Comparison of ENCODE assay signal across 20 cellular contexts in the genomic region with DNA sequence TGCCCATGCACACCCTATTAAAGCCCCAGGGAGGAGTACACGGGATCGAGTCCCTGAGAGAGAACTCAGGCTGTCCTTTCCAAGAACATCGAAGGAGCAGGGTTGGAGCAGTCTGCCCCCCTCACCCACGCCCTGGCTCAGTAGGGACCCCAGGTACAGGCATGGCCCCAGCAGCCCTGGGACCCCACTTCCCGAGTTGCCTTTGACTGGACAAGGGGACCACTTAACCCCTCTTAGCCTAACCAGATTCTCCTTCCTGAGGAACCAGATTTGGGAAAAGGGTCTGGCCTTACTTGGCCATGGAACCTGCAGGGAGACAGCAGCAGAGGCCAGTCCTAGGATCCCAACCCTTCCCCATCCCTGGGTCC. TPM values are rescaled to one million over a fixed set of nuclear protein-coding genes. Genes with fewer than 3 reads are reported as not detected.
DNase-seq lines count a peak whose midpoint lies in the region; ATAC-seq lines count a peak whose summit lies in the region.
"Had no signal": no experiment of that assay in that cellular context is flagged by ENCODE, and none has a peak within 500 bp of the region (broad histone marks: within the 10 kb centered on the region; RNA-seq: fewer than 3 reads in every experiment).

No MANE protein-coding gene starts in this region.

- H2AFZ ChIP-seq in trophoblast cell (ENCODE audit: insufficient read depth, low read length, poor library complexity): no peak overlapping the region

- peaks cover 6% of the 10 kb centered on the region for H3K79me1 ChIP-seq in trophoblast cell (ENCODE audit: low read length)

- peak overlapping the region; percentile 58 for H2BK12ac ChIP-seq in trophoblast cell (ENCODE audit: low read length)

- peak overlapping the region; percentile 61 for H2AK5ac ChIP-seq in trophoblast cell (ENCODE audit: low read length)

- no peak overlapping the region for H3K18ac ChIP-seq in trophoblast cell (ENCODE audit: low read length)

- no peak overlapping the region; the same call in 1 of the 2 replicates for H3K9ac ChIP-seq in BLaER1
- no peak overlapping the region for H3K9ac ChIP-seq in trophoblast cell (ENCODE audit: low read length)
- H3K9ac ChIP-seq: BLaER1 treated with 17β-estradiol and CSF1 and Interleukin-3, amounts not matched to agents 10 nM and 100 nM had no signal

- no peaks in the 10 kb centered on the region for H4K20me1 ChIP-seq in BLaER1

- H3K79me2 ChIP-seq in trophoblast cell (ENCODE audit: control insufficient read depth, insufficient read depth, low read length, poor library complexity): no peaks in the 10 kb centered on the region

- H2BK120ac ChIP-seq in trophoblast cell (ENCODE audit: insufficient read depth, low read length, poor library complexity): no peak overlapping the region

- H4K8ac ChIP-seq in trophoblast cell (ENCODE audit: low read depth, low read length): no peak overlapping the region

- H3K27ac ChIP-seq in BLaER1 (no peak overlapping the region), cingulate gyrus (ENCODE audit: low read depth, low read length) (peak overlapping the region; percentile 97), trophoblast cell (ENCODE audit: low read depth, low read length) (no peak overlapping the region), temporal lobe (ENCODE audit: low read depth, low read length) (peak overlapping the region; percentile 99)
- H3K27ac ChIP-seq: BLaER1 treated with 17β-estradiol and CSF1 and Interleukin-3, amounts not matched to agents 10 nM and 100 nM had no signal

- no peak overlapping the region for H3K14ac ChIP-seq in trophoblast cell (ENCODE audit: low read length)

- peak overlapping the region; percentile 40 for H4K91ac ChIP-seq in trophoblast cell (ENCODE audit: low read depth, low read length)

- H2BK5ac ChIP-seq in trophoblast cell (ENCODE audit: low read depth, low read length, poor library complexity): no peak overlapping the region

- DNase-seq in trophoblast cell (no peak), DMS 273 treated with DMSO at 0.1 percent for 48 hours (lab: John Stamatoyannopoulos, UW) (no peak), T1000 (lab: John Stamatoyannopoulos, UW) (no peak)
- DNase-seq: 8988T; Calu3; CD8-positive, alpha-beta T cell; DMS53; DND-41; EL had no signal

- peaks cover 76% of the 10 kb centered on the region for H3K4me1 ChIP-seq in BLaER1
- peaks cover 29 to 31% of the 10 kb centered on the region in 2 experiments for H3K4me1 ChIP-seq in trophoblast cell (ENCODE audit: control insufficient read depth in 1 of 2, insufficient read depth in 2 of 2, low read length in 2 of 2)

- H3K36me3 ChIP-seq in BLaER1: no peaks in the 10 kb centered on the region
- H3K36me3 ChIP-seq in trophoblast cell (ENCODE audit: control insufficient read depth in 1 of 2, insufficient read depth in 2 of 2, low read length in 2 of 2): no peaks in the 10 kb centered on the region
- H3K36me3 ChIP-seq: BLaER1 treated with 17β-estradiol and CSF1 and Interleukin-3, amounts not matched to agents 10 nM and 100 nM; HAP-1 had no signal

- WGBS in trophoblast cell (ENCODE audit: extremely low coverage, insufficient coverage, insufficient read length): no CpG with 5 or more reads among the region's 5 CpGs

- H3K4me3 ChIP-seq in BLaER1: no peak overlapping the region
- H3K4me3 ChIP-seq in trophoblast cell (ENCODE audit: low read depth, low read length): no peak overlapping the region
- H3K4me3 ChIP-seq: BLaER1 treated with 17β-estradiol and CSF1 and Interleukin-3, amounts not matched to agents 10 nM and 100 nM; GM12878; HAP-1 had no signal

- no peak for ATAC-seq in GM21515 (IDR thresholded peaks at IDR 0.05; ENCODE audit: unreplicated experiment)
- ATAC-seq: CD8-positive, alpha-beta T cell; GM12878 had no signal

- H3K4me2 ChIP-seq in BLaER1 (0 out of 2 replicates have a peak overlapping the region, but pooled peaks have one; percentile 19), trophoblast cell (ENCODE audit: low read length) (no peak overlapping the region)

- no peaks in the 10 kb centered on the region for H3K9me3 ChIP-seq in BLaER1
- H3K9me3 ChIP-seq in trophoblast cell (ENCODE audit: insufficient read depth, low read depth, low read length): no peaks in the 10 kb centered on the region
- H3K9me3 ChIP-seq: HAP-1 had no signal

- H4K12ac ChIP-seq in trophoblast cell (ENCODE audit: low read depth, low read length): no peak overlapping the region

- H3K4ac ChIP-seq in trophoblast cell (ENCODE audit: low read depth, low read length): no peak overlapping the region

- H3K27me3 ChIP-seq in BLaER1 (no peaks in the 10 kb centered on the region), trophoblast cell (ENCODE audit: insufficient read depth, low read length) (no peaks in the 10 kb centered on the region)

- no peak overlapping the region for H3K23ac ChIP-seq in trophoblast cell (ENCODE audit: low read length)

RNA-seq across cellular contexts. Expression of a gene that starts 37.2 kb away (rescaled TPM):
- 2.4 TPM in 2 replicates for polyA plus RNA-seq in trophoblast cell (2013)
- total RNA-seq in temporal lobe: not detected
- total RNA-seq: A673, Calu3, G401, GM12878, HT-29 had no signal
- polyA plus RNA-seq: AG04450 had no signal

Comparison
In these comparisons a context has a peak if more than half of its experiments do, and no peak if none do; other contexts are left out.
1. H3K27ac ChIP-seq: peak in cingulate gyrus (single experiment) and temporal lobe (single experiment); none in BLaER1 (single experiment) and trophoblast cell (single experiment).